ENCODE assay signal across 10 cellular contexts in the genomic region with DNA sequence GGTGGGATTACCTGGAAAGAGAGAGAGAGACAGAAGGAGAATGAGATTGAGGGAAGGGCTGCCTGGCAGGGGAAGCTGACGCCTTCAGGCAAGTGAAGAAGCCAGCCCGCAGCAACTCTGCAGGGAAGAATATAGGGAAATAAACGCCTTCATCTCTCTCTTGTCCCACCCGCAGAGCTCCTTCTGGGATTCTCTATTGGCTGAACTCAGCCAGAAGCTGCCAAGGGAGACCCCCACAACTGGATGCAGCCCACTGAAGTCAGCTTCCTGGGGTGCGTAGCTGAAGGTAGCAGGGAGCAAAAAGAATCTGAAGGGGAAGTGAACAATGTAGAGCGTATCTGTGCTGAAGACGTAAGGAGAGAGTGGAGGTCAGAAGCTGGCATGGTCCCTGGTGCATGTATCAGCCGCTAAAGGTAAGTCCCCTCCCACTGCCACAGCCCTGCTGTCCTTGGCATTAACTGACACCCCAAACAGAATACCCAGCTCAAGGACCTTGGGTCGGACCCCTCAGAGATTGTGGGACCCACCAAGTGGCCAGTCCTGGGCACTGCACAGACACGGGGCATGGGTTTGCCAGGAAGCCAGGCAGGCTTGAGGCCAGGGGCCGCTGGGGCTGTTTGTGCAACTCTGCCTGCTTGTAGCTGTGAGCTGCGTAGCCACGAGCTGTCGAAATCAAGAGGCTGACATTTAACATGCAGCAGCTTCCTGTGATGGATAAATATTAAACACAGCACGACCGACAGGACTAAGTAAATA.
DNase-seq lines count a peak whose midpoint lies in the region; ATAC-seq and TF ChIP-seq lines count a peak whose summit lies in the region.
"Had no signal": no experiment of that assay in that cellular context is flagged by ENCODE, and none has a peak within 500 bp of the region (broad histone marks: within the 10 kb centered on the region; RNA-seq: fewer than 3 reads in every experiment).

No MANE protein-coding gene starts in this region.

- no peak for TF ChIP-seq POLR2A in adrenal gland (IDR thresholded peaks at IDR 0.05)
- TF ChIP-seq POLR2A in testis (IDR thresholded peaks at IDR 0.05): no peak
- TF ChIP-seq POLR2A in GM18505 (IDR thresholded peaks at IDR 0.05; ENCODE audit: borderline replicate concordance, extremely low read depth, insufficient read depth, insufficient read length): no peak

- ATAC-seq in GM18505 (IDR thresholded peaks at IDR 0.05; ENCODE audit: unreplicated experiment): no peak

- H3K27ac ChIP-seq in adrenal gland: no peak overlapping the region
- H3K27ac ChIP-seq in testis: no peak overlapping the region
- H3K27ac ChIP-seq: epithelial cell of prostate had no signal

- H3K4me1 ChIP-seq in adrenal gland (replicated peaks in 1 of 2) (no peaks in the 10 kb centered on the region), testis (no peaks in the 10 kb centered on the region)

- H3K4me3 ChIP-seq in adrenal gland: no peak overlapping the region
- no peak overlapping the region for H3K4me3 ChIP-seq in testis

- TF ChIP-seq CTCF in adrenal gland (IDR thresholded peaks at IDR 0.05) (peak in 5 of 6 experiments; percentile 8 to 41 (median 29)), testis (IDR thresholded peaks at IDR 0.05) (peak; percentile 32 to 43 (median 35))

- H3K27me3 ChIP-seq in adrenal gland: peaks cover 3% of the 10 kb centered on the region
- H3K27me3 ChIP-seq in testis: no peaks in the 10 kb centered on the region

- H3K9me3 ChIP-seq in adrenal gland (replicated peaks in 1 of 3) (no peaks in the 10 kb centered on the region), testis (no peaks in the 10 kb centered on the region)

- intact Hi-C loops in adrenal gland (cut with DNase I) (no loop called here), testis (cut with DNase I; ENCODE audit: low total_unique reads) (no loop called here)

- H3K36me3 ChIP-seq in adrenal gland (replicated peaks in 1 of 2): no peaks in the 10 kb centered on the region
- no peaks in the 10 kb centered on the region for H3K36me3 ChIP-seq in testis (ENCODE audit: low read depth, missing control alignments)

- WGBS in adrenal gland, 4 donors: 24 to 38% (median 26%) methylated on average over 14 to 16 of the region's 16 CpGs
- WGBS in testis, 2 donors: 47 to 58% methylated on average over 15 to 16 of the region's 16 CpGs

- peak; percentile 10 for DNase-seq in NCI-H2029 (lab: John Stamatoyannopoulos, UW)
- DNase-seq in NCI-H2029 treated with DMSO at 0.1 percent for 48 hours (lab: John Stamatoyannopoulos, UW): no peak
- DNase-seq in adrenal gland: peak in 5 of 7 donors; percentile 28 to 58 (median 52)
- peak; percentile 64 for DNase-seq in iPS-NIHi7 (ENCODE audit: extremely low spot score)
- DNase-seq in testis: peak; percentile 45
- DNase-seq in NCI-H774 (lab: John Stamatoyannopoulos, UW): no peak
- no peak for DNase-seq in GF-D8 (lab: John Stamatoyannopoulos, UW)
- DNase-seq: CD4-positive, CD25-positive, alpha-beta regulatory T cell had no signal

Comparison
In these comparisons a context has a peak if more than half of its experiments do, and no peak if none do; other contexts are left out.
1. DNase-seq: peak in NCI-H2029 (single experiment), adrenal gland (5 of 7), iPS-NIHi7 (single experiment) and testis (single experiment); none in NCI-H2029 treated with DMSO at 0.1 percent for 48 hours (single experiment), NCI-H774 (single experiment) and GF-D8 (single experiment).